Comparison of ENCODE assay signal across 8 cellular contexts in the genomic region with DNA sequence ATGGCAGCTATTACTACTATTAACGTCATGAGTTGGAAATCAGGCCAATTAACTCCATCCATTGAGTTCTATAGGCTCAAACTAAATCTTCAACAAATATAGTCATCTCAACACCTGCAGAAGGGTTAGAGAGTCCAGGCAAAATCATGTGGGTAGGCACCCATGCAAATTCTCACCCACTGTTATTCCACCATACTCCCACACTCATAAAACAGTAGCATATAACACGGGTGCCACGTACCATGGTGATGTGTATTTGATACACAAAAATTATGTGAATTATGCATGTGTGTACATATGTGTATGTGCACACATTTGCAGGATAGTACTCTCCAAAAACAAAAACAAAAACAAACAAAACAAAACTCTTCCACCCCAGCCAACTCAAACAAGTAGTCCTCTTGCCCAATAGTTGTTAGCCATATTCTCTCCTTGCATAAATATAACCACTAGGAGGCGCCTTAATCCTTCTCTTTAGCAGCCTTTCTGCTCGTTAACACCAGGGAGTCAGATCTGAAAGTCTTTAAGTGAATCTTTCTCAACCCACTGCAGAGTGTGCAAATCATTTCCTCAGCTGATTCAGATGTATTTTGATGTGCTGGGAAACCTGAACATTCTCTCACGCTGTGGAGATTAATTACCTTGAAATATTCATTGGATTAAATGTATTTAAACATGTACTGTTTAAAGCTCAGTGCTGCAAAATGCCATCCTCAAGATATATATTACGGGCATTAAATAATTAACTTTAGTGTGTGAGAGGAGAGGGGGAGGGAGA. TPM values are rescaled to one million over a fixed set of nuclear protein-coding genes. Genes with fewer than 3 reads are reported as not detected.
DNase-seq lines count a peak whose midpoint lies in the region; ATAC-seq, FAIRE-seq and TF ChIP-seq lines count a peak whose summit lies in the region.

No MANE protein-coding gene starts in this region.

- H3K4me3 ChIP-seq in Jurkat, Clone E6-1 (ENCODE audit: low read length) = no peak overlapping the region
- no peak overlapping the region for H3K4me3 ChIP-seq in suprapubic skin

- peak; percentile 83 for ATAC-seq in GM21515 (IDR thresholded peaks at IDR 0.05; ENCODE audit: unreplicated experiment)
- no peak for ATAC-seq in HG03521 (IDR thresholded peaks at IDR 0.05; ENCODE audit: unreplicated experiment)

- H3K9me3 ChIP-seq in suprapubic skin = no peaks in the 10 kb centered on the region

- CTCF ChIA-PET in MCF 10A (lab: Yijun Ruan, JAX) = interaction anchor here (0.5 to 11.0 kb wide), 43 partner anchors 8 to 1724 kb away, joined by 3 to 234 read pairs (median 4); a partner anchor contains a TSS

- H3K9me3 Mint-ChIP-seq in MCF 10A (ENCODE audit: unreplicated experiment) = no peaks in the 10 kb centered on the region

- H3K36me3 ChIP-seq in suprapubic skin = peaks cover 12% of the 10 kb centered on the region

- DNase-seq in EL = peak; percentile 61
- peak; percentile 67 for DNase-seq in Jurkat, Clone E6-1 (ENCODE audit: low read depth, low spot score)
- DNase-seq in NOMO-1 (lab: John Stamatoyannopoulos, UW; ENCODE audit: unreplicated experiment in 2 of 2) = peak; percentile 83 to 97
- peak; percentile 82 for DNase-seq in MCF 10A (ENCODE audit: unreplicated experiment)
- no peak for DNase-seq in suprapubic skin (ENCODE audit: low spot score in 2 of 2)

- H3K36me3 Mint-ChIP-seq in MCF 10A (ENCODE audit: insufficient read depth, unreplicated experiment) = peaks cover 33% of the 10 kb centered on the region

- intact Hi-C loops in MCF 10A (cut with micrococcal nuclease) = loop anchor here (1.0 to 5.0 kb wide), 4 partner anchors 135 to 1435 kb away; no protein-coding TSS in a partner anchor

- peaks cover 6% of the 10 kb centered on the region for H3K4me1 Mint-ChIP-seq in MCF 10A (ENCODE audit: insufficient read depth, unreplicated experiment)

- POLR2A ChIA-PET in MCF 10A (lab: Yijun Ruan, JAX) = interaction anchor here (0.6 to 2.6 kb wide), 4 partner anchors 107 to 1480 kb away, joined by 3 to 9 read pairs (median 4); no protein-coding TSS in a partner anchor

- WGBS in suprapubic skin = 43% methylated on average over 7 of the region's 7 CpGs

- no peak overlapping the region for H3K27ac Mint-ChIP-seq in MCF 10A (ENCODE audit: low read depth, unreplicated experiment)

- H3K27me3 ChIP-seq in suprapubic skin = no peaks in the 10 kb centered on the region

- no peak overlapping the region for H3K4me3 Mint-ChIP-seq in MCF 10A (ENCODE audit: unreplicated experiment)

- H3K27me3 Mint-ChIP-seq in MCF 10A (ENCODE audit: insufficient read depth, unreplicated experiment) = no peaks in the 10 kb centered on the region

- no peak overlapping the region for H3K27ac ChIP-seq in suprapubic skin

- TF ChIP-seq POLR2A in suprapubic skin (IDR thresholded peaks at IDR 0.05) = no peak

- TF ChIP-seq EP300 in suprapubic skin (IDR thresholded peaks at IDR 0.05) = no peak

- H3K4me1 ChIP-seq in suprapubic skin = peaks cover 3% of the 10 kb centered on the region

- peak; percentile 98 for FAIRE-seq in islet of Langerhans (lab: Jason Lieb, UNC)

- BruUV-seq in MCF 10A (replicated peaks; lab: Mats Ljungman, UMichigan) = no TSS peak

- TF ChIP-seq CTCF in MCF 10A (IDR thresholded peaks at IDR 0.05; ENCODE audit: unreplicated experiment) (peak; percentile 83), suprapubic skin (IDR thresholded peaks at IDR 0.05) (peak; percentile 63 to 66)

RNA-seq across cellular contexts. Expression of a gene that starts 38.0 kb away (rescaled TPM):
- 102 TPM for polyA plus RNA-seq in Jurkat, Clone E6-1 (2012; ENCODE audit: insufficient read depth, insufficient read length)
- 152 and 190 TPM in 2 replicates for total RNA-seq in MCF 10A (2022)
- total RNA-seq in suprapubic skin = 10 to 100 TPM; 46.7 to 59.3 (median 51.2) TPM

RNA-seq across cellular contexts. Expression of a gene that starts 48.8 kb away (rescaled TPM):
- polyA plus RNA-seq in Jurkat, Clone E6-1 (2012; ENCODE audit: insufficient read depth, insufficient read length) = not detected
- total RNA-seq in MCF 10A (2022) (not detected in 2 replicates), suprapubic skin (not detected)

Comparison
In these comparisons a context has a peak if more than half of its experiments do, and no peak if none do; other contexts are left out.
1. DNase-seq: peak in EL (single experiment), Jurkat, Clone E6-1 (single experiment), NOMO-1 (2 of 2) and MCF 10A (single experiment); none in suprapubic skin (0 of 2).